In the genomic region with DNA sequence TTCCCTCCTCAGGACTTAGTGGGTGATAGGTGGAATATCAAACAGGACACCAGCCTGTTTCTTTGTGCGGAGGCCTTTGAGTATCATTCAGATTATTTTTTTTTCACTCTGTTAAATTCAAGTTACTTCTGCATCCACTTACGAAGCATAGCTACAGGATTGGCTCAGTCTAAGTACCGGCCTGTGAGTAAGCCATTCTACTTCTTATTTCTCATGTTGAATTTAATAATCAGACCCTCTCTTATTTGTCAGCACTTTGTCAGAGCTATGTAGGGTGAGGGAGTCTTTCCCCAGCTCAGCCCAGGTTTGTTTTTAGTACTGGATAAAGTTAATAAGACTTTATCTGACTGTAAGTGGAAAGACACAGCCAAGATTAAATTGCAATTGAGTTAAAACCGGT, we compare ENCODE assay signal across 21 cellular contexts.
"Had no signal": no experiment of that assay in that cellular context is flagged by ENCODE, and none has a peak within 500 bp of the region (broad histone marks: within the 10 kb centered on the region; RNA-seq: fewer than 3 reads in every experiment).

No MANE protein-coding gene starts in this region.

- H3K4me3 Mint-ChIP-seq: activated CD4-positive, alpha-beta memory T cell treated with anti-CD3 and anti-CD28 coated beads for 36 hours; central memory CD8-positive, alpha-beta T cell; naive thymus-derived CD4-positive, alpha-beta T cell; WTC11 had no signal

- DNase-seq: activated CD4-positive, alpha-beta memory T cell treated with anti-CD3 and anti-CD28 coated beads for 36 hours; activated CD4-positive, alpha-beta T cell treated with anti-CD3 and anti-CD28 coated beads for 4 hours; activated naive CD4-positive, alpha-beta T cell; activated T-cell treated with anti-CD3 and anti-CD28 coated beads for 4 hours; anterior cingulate cortex; brain microvascular endothelial cell; colonic mucosa; foreskin melanocyte; glutamatergic neuron; kidney; mesenchymal stem cell; naive thymus-derived CD4-positive, alpha-beta T cell; stimulated activated CD8-positive, alpha-beta memory T cell treated with anti-CD3 and anti-CD28 coated beads, Interleukin-4, amount 100 ng/mL, for 48 hours; stimulated activated naive CD4-positive, alpha-beta T cell treated with Interleukin-2 at 50 U/mL for 16 hours; SW 1271; T-helper 2 cell had no signal

- H3K27ac Mint-ChIP-seq: activated CD4-positive, alpha-beta memory T cell treated with anti-CD3 and anti-CD28 coated beads for 36 hours; WTC11 had no signal

- H3K4me1 ChIP-seq: colonic mucosa had no signal

- H3K4me3 ChIP-seq: colonic mucosa, tibial nerve, vagina had no signal

- ATAC-seq: left lobe of liver; naive thymus-derived CD4-positive, alpha-beta T cell; WTC11 had no signal

- H3K9me3 ChIP-seq: colonic mucosa, tibial nerve, vagina had no signal

- H3K27me3 ChIP-seq: brain microvascular endothelial cell, colonic mucosa, tibial nerve, vagina had no signal

- H3K36me3 ChIP-seq: brain microvascular endothelial cell, colonic mucosa, tibial nerve, vagina had no signal

- H3K9me3 Mint-ChIP-seq: activated CD4-positive, alpha-beta memory T cell treated with anti-CD3 and anti-CD28 coated beads for 36 hours; central memory CD8-positive, alpha-beta T cell; naive thymus-derived CD4-positive, alpha-beta T cell; WTC11 had no signal

- H3K27ac ChIP-seq: brain microvascular endothelial cell, tibial nerve, vagina had no signal

- H3K27me3 Mint-ChIP-seq: activated CD4-positive, alpha-beta memory T cell treated with anti-CD3 and anti-CD28 coated beads for 36 hours; central memory CD8-positive, alpha-beta T cell; naive thymus-derived CD4-positive, alpha-beta T cell had no signal

- H3K36me3 Mint-ChIP-seq: activated CD4-positive, alpha-beta memory T cell treated with anti-CD3 and anti-CD28 coated beads for 36 hours; WTC11 had no signal
